ENCODE assay signal across 14 cellular contexts in the genomic region with DNA sequence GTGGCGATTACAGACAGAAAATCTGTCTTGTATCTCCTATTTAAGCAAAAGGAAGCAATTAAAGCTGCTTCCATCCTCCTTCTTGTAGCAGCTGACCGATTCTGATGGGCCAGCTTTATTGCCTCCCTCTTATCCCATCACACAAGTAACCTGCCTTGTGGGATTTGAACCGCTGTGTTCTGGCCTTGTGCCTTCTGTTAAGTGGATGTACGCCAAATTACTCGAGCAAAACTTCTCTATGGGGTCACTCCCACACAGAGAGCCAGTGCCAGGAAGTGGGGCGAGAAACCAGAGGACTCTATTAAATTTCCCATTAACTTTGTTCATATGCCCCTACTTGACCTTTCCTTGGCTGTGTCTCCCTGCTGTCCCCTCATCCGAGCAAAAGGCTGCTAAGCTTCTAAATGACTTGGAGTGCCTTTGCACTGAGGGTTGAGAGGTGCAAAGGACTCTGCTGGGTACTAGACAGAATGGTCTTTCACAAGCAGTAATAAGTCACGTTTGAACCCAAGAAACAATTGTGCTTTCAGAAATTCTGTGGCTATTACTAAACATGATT.
DNase-seq lines count a peak whose midpoint lies in the region; ATAC-seq and TF ChIP-seq lines count a peak whose summit lies in the region.
"Had no signal": no experiment of that assay in that cellular context is flagged by ENCODE, and none has a peak within 500 bp of the region (broad histone marks: within the 10 kb centered on the region; RNA-seq: fewer than 3 reads in every experiment).

No MANE protein-coding gene starts in this region.

- H3K4me3 ChIP-seq in kidney epithelial cell (ENCODE audit: low read depth, low read length) = no peak overlapping the region

- TF ChIP-seq CTCF in kidney epithelial cell (IDR thresholded peaks at IDR 0.05; ENCODE audit: insufficient read depth, low read length, poor library complexity, severe bottlenecking) = no peak

- H3K36me3 ChIP-seq in kidney epithelial cell (ENCODE audit: control insufficient read depth, insufficient read depth, low read length) = no peaks in the 10 kb centered on the region

- no peak for ATAC-seq in activated CD4-positive, CD25-positive, alpha-beta regulatory T cell treated with anti-CD3 and anti-CD28 coated beads, Interleukin-2, amount 50 U/mL, for 24 hours
- ATAC-seq in GM18907 (IDR thresholded peaks at IDR 0.05; ENCODE audit: unreplicated experiment) = no peak

- DNase-seq in DMS 273 (lab: John Stamatoyannopoulos, UW; ENCODE audit: unreplicated experiment) = peak; percentile 37
- DNase-seq in DMS 273 treated with DMSO at 0.1 percent for 48 hours (lab: John Stamatoyannopoulos, UW) = no peak
- DNase-seq in astrocyte of the hippocampus (ENCODE audit: low read depth, low spot score) = peak; percentile 13
- peak; percentile 7 for DNase-seq in kidney epithelial cell (ENCODE audit: low read depth)
- DNase-seq in renal cortical epithelial cell (ENCODE audit: low read depth) = peak; percentile 87
- no peak for DNase-seq in activated T-cell treated with anti-CD3 and anti-CD28 coated beads, Interleukin-2, amount 50 U/mL, for 1 hour
- DNase-seq: Calu3; CD4-positive, alpha-beta memory T cell; DMS79; GOT3; NCI-H187; NCI-H748 treated with DMSO at 0.1 percent for 48 hours had no signal

- H3K27me3 ChIP-seq in kidney epithelial cell (ENCODE audit: control insufficient read depth, insufficient read depth, low read length) = no peaks in the 10 kb centered on the region

Comparison
In these comparisons a context has a peak if more than half of its experiments do, and no peak if none do; other contexts are left out.
1. DNase-seq: peak in DMS 273 (single experiment), astrocyte of the hippocampus (single experiment), kidney epithelial cell (single experiment) and renal cortical epithelial cell (single experiment); none in DMS 273 treated with DMSO at 0.1 percent for 48 hours (single experiment) and activated T-cell treated with anti-CD3 and anti-CD28 coated beads, Interleukin-2, amount 50 U/mL, for 1 hour (single experiment).